ENCODE assay signal across 8 cellular contexts in the genomic region with DNA sequence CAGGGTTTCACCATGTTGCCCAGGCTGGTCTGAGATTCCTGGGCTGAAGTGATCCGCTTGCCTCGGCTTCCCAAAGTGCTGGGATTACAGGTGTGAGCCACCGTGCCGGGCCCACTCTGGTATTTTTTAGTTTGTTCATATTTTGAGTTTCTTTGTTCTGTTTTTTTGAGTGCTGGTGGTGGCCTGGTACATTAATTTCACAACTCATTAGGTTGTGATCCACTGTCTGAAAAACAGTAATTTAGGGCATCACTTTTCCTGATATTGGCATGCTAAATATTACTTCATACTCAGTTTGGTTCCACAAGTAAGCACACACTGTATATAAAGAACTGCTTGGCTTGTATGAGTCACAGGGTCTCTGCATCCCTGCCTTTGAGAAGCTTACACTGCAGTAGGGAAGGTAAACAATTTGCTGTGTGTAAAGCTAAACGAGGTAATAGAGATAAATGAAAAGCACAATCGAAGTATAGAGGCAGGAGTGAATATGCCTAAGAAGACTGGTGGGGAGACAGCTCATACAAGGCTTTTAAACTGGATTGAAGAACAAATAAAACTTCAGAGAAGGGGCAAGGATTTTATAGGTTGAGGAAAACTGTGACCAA. TPM values are rescaled to one million over a fixed set of nuclear protein-coding genes. Genes with fewer than 3 reads are reported as not detected.
DNase-seq lines count a peak whose midpoint lies in the region; ATAC-seq and TF ChIP-seq lines count a peak whose summit lies in the region.

No MANE protein-coding gene starts in this region.

- peak overlapping the region; percentile 1 to 18 for H3K27ac ChIP-seq in mucosa of rectum (ENCODE audit: low read depth in 2 of 2, low read length in 2 of 2)

- no peak for TF ChIP-seq CTCF in chondrocyte (IDR thresholded peaks at IDR 0.05)

- peak overlapping the region; percentile 49 for H3K27ac Mint-ChIP-seq in chondrocyte (ENCODE audit: unreplicated experiment)

- DNase-seq in Right ventricle myocardium superior (no peak), cardiac septum (ENCODE audit: low spot score) (no peak), chondrocyte (ENCODE audit: low spot score) (no peak), dedifferentiated amniotic fluid mesenchymal stem cell (ENCODE audit: extremely low spot score) (no peak), HK-2 (ENCODE audit: unreplicated experiment) (no peak), NCI-H1694 (lab: John Stamatoyannopoulos, UW) (no peak)

- H3K27me3 Mint-ChIP-seq in chondrocyte (ENCODE audit: low read depth) = no peaks in the 10 kb centered on the region

- H3K9ac ChIP-seq in mucosa of rectum (ENCODE audit: low read depth in 1 of 2, low read length in 2 of 2) = no peak overlapping the region

- H3K4me1 ChIP-seq in mucosa of rectum (ENCODE audit: control insufficient read depth in 2 of 2, insufficient read depth in 2 of 2, low read length in 2 of 2) = peaks cover 0 to 5% of the 10 kb centered on the region in 2 donors

- no peaks in the 10 kb centered on the region for H3K27me3 ChIP-seq in mucosa of rectum (ENCODE audit: control insufficient read depth in 2 of 2, insufficient read depth in 2 of 2, low read length in 2 of 2)

- H3K36me3 ChIP-seq in mucosa of rectum (ENCODE audit: control insufficient read depth in 2 of 2, insufficient read depth in 2 of 2, low read length in 2 of 2) = no peaks in the 10 kb centered on the region

- H3K9me3 ChIP-seq in mucosa of rectum (ENCODE audit: control insufficient read depth in 2 of 2, low read length in 2 of 2) = no peaks in the 10 kb centered on the region

- H3K4me3 Mint-ChIP-seq in chondrocyte (ENCODE audit: unreplicated experiment) = no peak overlapping the region

- H3K4me1 Mint-ChIP-seq in chondrocyte (ENCODE audit: low read depth) = peaks cover 54% of the 10 kb centered on the region

- intact Hi-C loops in Right ventricle myocardium superior (cut with DNase I) (no loop called here), cardiac septum (cut with DNase I) (loop anchor here (10.0 kb wide), 1 partner anchor 295 kb away; the partner anchor contains the start of gene PI4KB)

- ATAC-seq in Right ventricle myocardium superior (ENCODE audit: poor library complexity) (peak; percentile 28), GM18868 (IDR thresholded peaks at IDR 0.05; ENCODE audit: unreplicated experiment) (no peak)

- H3K36me3 Mint-ChIP-seq in chondrocyte (ENCODE audit: low read depth) = no peaks in the 10 kb centered on the region

- no peak overlapping the region for H3K4me3 ChIP-seq in mucosa of rectum (ENCODE audit: low read length in 2 of 2)

- H3K9me3 Mint-ChIP-seq in chondrocyte (ENCODE audit: low read depth) = no peaks in the 10 kb centered on the region

RNA-seq across cellular contexts. Expression of gene SNX27, which starts 7.7 kb away (rescaled TPM):
- total RNA-seq in Right ventricle myocardium superior = 30.4 TPM
- 33.5 TPM for total RNA-seq in cardiac septum
- total RNA-seq in chondrocyte = 39.0 to 39.5 TPM (median 39.3 TPM) in 3 replicates
